ENCODE assay signal across 16 cellular contexts in genomic region chr3:20861454-20861853, GRCh38.
DNase-seq lines count a peak whose midpoint lies in the region; ATAC-seq, FAIRE-seq and TF ChIP-seq lines count a peak whose summit lies in the region.
"Had no signal": no experiment of that assay in that cellular context is flagged by ENCODE, and none has a peak within 500 bp of the region (broad histone marks: within the 10 kb centered on the region; RNA-seq: fewer than 3 reads in every experiment).

No MANE protein-coding gene starts in this region.

- peak; percentile 47 for ATAC-seq in body of pancreas
- ATAC-seq in pancreas = peak in 3 of 4 donors; percentile 59 to 78 (median 67)
- no peak for ATAC-seq in upper lobe of left lung (ENCODE audit: low FRiP score in 2 of 2)

- intact Hi-C loops in Calu3 (cut with micrococcal nuclease; ENCODE audit: unreplicated experiment) = loop anchor here (2.0 to 10.0 kb wide), 2 partner anchors 63 to 87 kb away; no protein-coding TSS in a partner anchor
- intact Hi-C loops in body of pancreas (cut with DNase I) = no loop called here
- intact Hi-C loops in pancreas (cut with DNase I) = no loop called here

- no peak overlapping the region for H3K27ac ChIP-seq in body of pancreas
- no peak overlapping the region for H3K27ac ChIP-seq in liver (ENCODE audit: low read depth in 1 of 2, low read length in 2 of 2)
- no peak overlapping the region for H3K27ac ChIP-seq in pancreas
- H3K27ac ChIP-seq in upper lobe of left lung = no peak overlapping the region
- H3K27ac ChIP-seq: BLaER1 had no signal

- no peak for TF ChIP-seq POLR2A in body of pancreas (IDR thresholded peaks at IDR 0.05)
- TF ChIP-seq POLR2A in upper lobe of left lung (IDR thresholded peaks at IDR 0.05) = no peak

- H3K4me1 Mint-ChIP-seq in Calu3 (ENCODE audit: low read depth, unreplicated experiment) = peaks cover 19% of the 10 kb centered on the region
- H3K4me1 Mint-ChIP-seq: CD14-positive monocyte; CD4-positive, alpha-beta memory T cell had no signal

- no peaks in the 10 kb centered on the region for H3K9me3 Mint-ChIP-seq in Calu3 (ENCODE audit: low read depth, unreplicated experiment)

- CTCF ChIA-PET in Calu3 (lab: Charles Lee) = no interaction called here

- DNase-seq in Calu3 = peak; percentile 43
- peak in 2 of 4 donors; percentile 22 to 32 for DNase-seq in body of pancreas
- DNase-seq in pancreas = peak in 1 of 6 donors; percentile 16
- DNase-seq in upper lobe of left lung = no peak
- DNase-seq in SHP77 (lab: John Stamatoyannopoulos, UW) = no peak
- no peak for DNase-seq in GM19238 (ENCODE audit: insufficient read length, low spot score)
- DNase-seq: 8988T; CD4-positive, alpha-beta memory T cell; DMS79 treated with DMSO at 0.1 percent for 48 hours; GF-D8; H9 had no signal

- H3K36me3 ChIP-seq in body of pancreas (replicated peaks in 1 of 2; ENCODE audit: insufficient read depth in 1 of 2, low read depth in 2 of 2) = no peaks in the 10 kb centered on the region
- no peaks in the 10 kb centered on the region for H3K36me3 ChIP-seq in liver (ENCODE audit: control insufficient read depth in 4 of 4, insufficient read depth in 3 of 4, low read depth in 1 of 4, low read length in 3 of 4)
- H3K36me3 ChIP-seq in pancreas = no peaks in the 10 kb centered on the region
- H3K36me3 ChIP-seq in upper lobe of left lung = no peaks in the 10 kb centered on the region
- H3K36me3 ChIP-seq: BLaER1 had no signal

- H3K4me3 Mint-ChIP-seq in Calu3 (ENCODE audit: low read depth, unreplicated experiment) = no peak overlapping the region
- H3K4me3 Mint-ChIP-seq: CD14-positive monocyte; CD4-positive, alpha-beta memory T cell; H9 had no signal

- H3K27me3 ChIP-seq in body of pancreas (no peaks in the 10 kb centered on the region), liver (ENCODE audit: control insufficient read depth in 4 of 4, insufficient read depth in 4 of 4, low read length in 3 of 4) (no peaks in the 10 kb centered on the region), pancreas (no peaks in the 10 kb centered on the region), upper lobe of left lung (no peaks in the 10 kb centered on the region)
- H3K27me3 ChIP-seq: BLaER1 had no signal

- H3K9me3 ChIP-seq in body of pancreas (no peaks in the 10 kb centered on the region), liver (ENCODE audit: control insufficient read depth in 4 of 4, low read length in 3 of 4) (no peaks in the 10 kb centered on the region), pancreas (no peaks in the 10 kb centered on the region), upper lobe of left lung (peaks cover 0 to 7% (median 0%) of the 10 kb centered on the region in 4 donors)

- no peaks in the 10 kb centered on the region for H3K36me3 Mint-ChIP-seq in Calu3 (ENCODE audit: insufficient read depth, unreplicated experiment)
- H3K36me3 Mint-ChIP-seq: CD14-positive monocyte had no signal

- no peak for FAIRE-seq in pancreas (lab: Jason Lieb, UNC)
- FAIRE-seq: GM19239, H1 had no signal

- peak; percentile 21 to 41 for TF ChIP-seq RAD21 in liver (IDR thresholded peaks at IDR 0.05)

- no peak overlapping the region for H3K9ac ChIP-seq in liver (ENCODE audit: low read depth in 1 of 2, low read length in 2 of 2)
- H3K9ac ChIP-seq: BLaER1 had no signal

- H3K4me1 ChIP-seq in body of pancreas (peaks cover 8% of the 10 kb centered on the region), liver (ENCODE audit: control insufficient read depth in 4 of 4, insufficient read depth in 4 of 4, low read length in 3 of 4) (peaks cover 0 to 7% (median 5%) of the 10 kb centered on the region in 4 donors), pancreas (peaks cover 0 to 5% (median 5%) of the 10 kb centered on the region in 3 donors), upper lobe of left lung (no peaks in the 10 kb centered on the region)
- H3K4me1 ChIP-seq: BLaER1 had no signal

- BruUV-seq in Calu3 (replicated peaks; lab: Mats Ljungman, UMichigan) = no TSS peak

- TF ChIP-seq CTCF in Calu3 (IDR thresholded peaks at IDR 0.05; ENCODE audit: unreplicated experiment) (no peak), body of pancreas (IDR thresholded peaks at IDR 0.05) (no peak), liver (IDR thresholded peaks at IDR 0.05; ENCODE audit: low read depth, low read length, missing input control) (no peak), pancreas (IDR thresholded peaks at IDR 0.05) (no peak), upper lobe of left lung (IDR thresholded peaks at IDR 0.05) (no peak)

- no peak overlapping the region for H3K4me3 ChIP-seq in body of pancreas
- no peak overlapping the region for H3K4me3 ChIP-seq in liver (ENCODE audit: low read depth in 1 of 3, low read length in 3 of 3)
- no peak overlapping the region for H3K4me3 ChIP-seq in pancreas
- H3K4me3 ChIP-seq in upper lobe of left lung = no peak overlapping the region
- H3K4me3 ChIP-seq: BLaER1 had no signal

- no peak overlapping the region for H3K27ac Mint-ChIP-seq in Calu3 (ENCODE audit: unreplicated experiment)
- H3K27ac Mint-ChIP-seq: CD14-positive monocyte; CD4-positive, alpha-beta memory T cell; H9 had no signal

- H3K27me3 Mint-ChIP-seq in Calu3 (ENCODE audit: unreplicated experiment) = no peaks in the 10 kb centered on the region
- H3K27me3 Mint-ChIP-seq: CD4-positive, alpha-beta memory T cell had no signal

- no peak for TF ChIP-seq EP300 in upper lobe of left lung (IDR thresholded peaks at IDR 0.05)

- WGBS in body of pancreas, 2 donors = 22 to 23% methylated on average over 4 of the region's 4 CpGs
- 35% methylated on average over 4 of the region's 4 CpGs for WGBS in liver
- WGBS in pancreas, 2 donors = 18 to 26% methylated on average over 4 of the region's 4 CpGs
- 70 to 74% methylated on average over 4 of the region's 4 CpGs for whole genome bisulfite sequencing in upper lobe of left lung, 2 donors

TF ChIP-seq in liver, 16 proteins besides CTCF, POLR2A, EP300 and RAD21:
- TF ChIP-seq FOXA2 (IDR thresholded peaks at IDR 0.05) (no peak), EGR1 (IDR thresholded peaks at IDR 0.05; ENCODE audit: low read depth in 2 of 2) (no peak), FOXA1 (IDR thresholded peaks at IDR 0.05) (no peak), GABPA (IDR thresholded peaks at IDR 0.05 in 1 of 2, conservative IDR thresholded peaks at IDR 0.05 in 1 of 2) (peak in 1 of 2 donors; percentile 32), TAF1 (conservative IDR thresholded peaks at IDR 0.05) (no peak), RXRA (IDR thresholded peaks at IDR 0.05) (peak; percentile 72 to 76), HNF4G (IDR thresholded peaks at IDR 0.05) (no peak), YY1 (IDR thresholded peaks at IDR 0.05) (peak; percentile 86), HNF4A (conservative IDR thresholded peaks at IDR 0.05) (peak; percentile 61), ATF3 (IDR thresholded peaks at IDR 0.05) (no peak), REST (IDR thresholded peaks at IDR 0.05) (no peak), JUND (IDR thresholded peaks at IDR 0.05) (peak; percentile 71 to 72), MAX (IDR thresholded peaks at IDR 0.05) (peak; percentile 63), ZBTB33 (IDR thresholded peaks at IDR 0.05) (peak; percentile 78), SP1 (IDR thresholded peaks at IDR 0.05) (peak; percentile 66), NR2F2 (IDR thresholded peaks at IDR 0.05) (no peak)

Comparison
In these comparisons a context has a peak if more than half of its experiments do, and no peak if none do; other contexts are left out.
1. ATAC-seq: peak in body of pancreas (single experiment) and pancreas (3 of 4); none in upper lobe of left lung (0 of 2).